Comparison of ENCODE assay signal across 8 cellular contexts in the genomic region with DNA sequence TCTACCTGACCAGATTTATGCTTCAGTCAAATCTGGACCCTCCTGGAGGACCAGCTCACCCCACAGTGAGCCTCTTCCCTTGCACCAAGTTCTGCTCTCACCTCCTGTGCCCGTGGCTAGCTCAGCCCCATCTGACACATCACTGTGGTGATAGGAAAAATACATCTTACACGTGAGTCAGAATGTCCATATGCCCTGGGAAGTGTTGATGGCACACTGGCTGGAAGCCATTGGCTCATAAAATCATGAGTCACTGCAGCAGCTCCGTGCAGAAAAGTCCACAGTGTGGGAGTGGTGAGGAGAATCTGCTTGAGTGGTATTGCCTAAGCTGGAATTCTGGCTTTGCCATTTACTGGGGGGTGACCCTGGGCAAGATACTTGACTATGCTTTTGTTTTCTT. TPM values are rescaled to one million over a fixed set of nuclear protein-coding genes. Genes with fewer than 3 reads are reported as not detected.
DNase-seq lines count a peak whose midpoint lies in the region; ATAC-seq, FAIRE-seq and TF ChIP-seq lines count a peak whose summit lies in the region.

No MANE protein-coding gene starts in this region.

- no peak overlapping the region for H3K4me3 Mint-ChIP-seq in activated CD4-positive, alpha-beta memory T cell treated with anti-CD3 and anti-CD28 coated beads for 36 hours
- no peak overlapping the region for H3K4me3 Mint-ChIP-seq in activated CD4-positive, alpha-beta memory T cell treated with anti-CD3 and anti-CD28 coated beads, Interleukin-2, amount 10 ng/mL, durations not matched to agents 7 days and 5 days

- FAIRE-seq in D721Med (lab: Jason Lieb, UNC), result no peak

- H4K20me1 ChIP-seq in SK-N-SH (ENCODE audit: insufficient read depth), result no peaks in the 10 kb centered on the region

- WGBS in SK-N-SH (ENCODE audit: low lambda C conversion rate), result 0% methylated on average over 3 of the region's 3 CpGs

- TF ChIP-seq RAD21 in SK-N-SH (IDR thresholded peaks at IDR 0.05; ENCODE audit: low read length), result no peak

- H3K4me1 Mint-ChIP-seq in activated CD4-positive, alpha-beta memory T cell treated with anti-CD3 and anti-CD28 coated beads for 36 hours (ENCODE audit: low read depth), result peaks cover 26% of the 10 kb centered on the region
- H3K4me1 Mint-ChIP-seq in activated CD4-positive, alpha-beta memory T cell treated with anti-CD3 and anti-CD28 coated beads, Interleukin-2, amount 10 ng/mL, durations not matched to agents 7 days and 5 days, result peaks cover 13% of the 10 kb centered on the region

- CTCF ChIA-PET in activated CD4-positive, alpha-beta memory T cell treated with anti-CD3 and anti-CD28 coated beads for 36 hours (lab: Charles Lee), result interaction anchor here (1.6 kb wide), 1 partner anchor 27 kb away, joined by 4 read pairs; no protein-coding TSS in a partner anchor
- CTCF ChIA-PET in activated CD4-positive, alpha-beta memory T cell treated with anti-CD3 and anti-CD28 coated beads, Interleukin-2, amount 10 ng/mL, durations not matched to agents 7 days and 5 days (lab: Charles Lee), result interaction anchor here (0.5 kb wide), 1 partner anchor 10 kb away, joined by 3 read pairs; no protein-coding TSS in a partner anchor
- CTCF ChIA-PET in SK-N-SH (lab: Yijun Ruan, JAX), result interaction anchor here (0.6 to 1.7 kb wide), 4 partner anchors 13 to 231 kb away, joined by 3 to 8 read pairs (median 4); no protein-coding TSS in a partner anchor

- TF ChIP-seq CTCF in SK-N-SH (IDR thresholded peaks at IDR 0.05), result no peak
- TF ChIP-seq CTCF in epithelial cell of esophagus (IDR thresholded peaks at IDR 0.05; ENCODE audit: insufficient read depth, low read depth, low read length, missing control alignments), result no peak
- TF ChIP-seq CTCF in D721Med (IDR thresholded peaks at IDR 0.05; ENCODE audit: insufficient read depth, missing control alignments), result no peak

- H3F3A ChIP-seq in SK-N-SH (replicated peaks; ENCODE audit: insufficient read depth), result peaks cover 12% of the 10 kb centered on the region

- TF ChIP-seq EP300 in SK-N-SH (IDR thresholded peaks at IDR 0.05; ENCODE audit: borderline replicate concordance in 1 of 2, low read depth in 1 of 2, low read length in 1 of 2), result peak in 1 of 2 experiments; percentile 85; a peak in 2 of 4 replicates

- H3K4me1 ChIP-seq in SK-N-SH (ENCODE audit: control insufficient read depth in 1 of 2, insufficient read depth in 2 of 2, low read depth in 1 of 2, low read length in 1 of 2), result peaks cover 4 to 15% of the 10 kb centered on the region in 2 experiments

- H3K4me2 ChIP-seq in SK-N-SH, result peak overlapping the region; percentile 14; the same call in 1 of the 2 replicates

- no peaks in the 10 kb centered on the region for H3K79me2 ChIP-seq in SK-N-SH (ENCODE audit: insufficient read depth)

- no peaks in the 10 kb centered on the region for H3K36me3 ChIP-seq in SK-N-SH (replicated peaks in 1 of 2; ENCODE audit: control insufficient read depth in 1 of 2, insufficient read depth in 2 of 2, low read length in 1 of 2)

- no peak overlapping the region for H3K27ac Mint-ChIP-seq in activated CD4-positive, alpha-beta memory T cell treated with anti-CD3 and anti-CD28 coated beads for 36 hours
- no peak overlapping the region for H3K27ac Mint-ChIP-seq in activated CD4-positive, alpha-beta memory T cell treated with anti-CD3 and anti-CD28 coated beads, Interleukin-2, amount 10 ng/mL, durations not matched to agents 7 days and 5 days

- DNase-seq in activated CD4-positive, alpha-beta memory T cell treated with anti-CD3 and anti-CD28 coated beads for 36 hours, result peak; percentile 61
- no peak for DNase-seq in activated CD4-positive, alpha-beta memory T cell treated with anti-CD3 and anti-CD28 coated beads, Interleukin-2, amount 10 ng/mL, durations not matched to agents 7 days and 5 days
- DNase-seq in SK-N-SH, result no peak
- DNase-seq in epithelial cell of esophagus (ENCODE audit: low read depth), result peak; percentile 99
- DNase-seq in pulmonary artery endothelial cell (ENCODE audit: low read depth, low spot score), result peak; percentile 91
- DNase-seq in D721Med (ENCODE audit: insufficient read length, low spot score), result no peak

- no peaks in the 10 kb centered on the region for H3K27me3 ChIP-seq in SK-N-SH (ENCODE audit: insufficient read depth)

- POLR2A ChIA-PET in activated CD4-positive, alpha-beta memory T cell treated with anti-CD3 and anti-CD28 coated beads for 36 hours (lab: Charles Lee), result no interaction called here
- POLR2A ChIA-PET in activated CD4-positive, alpha-beta memory T cell treated with anti-CD3 and anti-CD28 coated beads, Interleukin-2, amount 10 ng/mL, durations not matched to agents 7 days and 5 days (lab: Charles Lee), result no interaction called here
- POLR2A ChIA-PET in SK-N-SH (lab: Yijun Ruan, JAX), result no interaction called here

- H3K27ac ChIP-seq in SK-N-SH (ENCODE audit: low read depth in 2 of 2, low read length in 1 of 2), result peak overlapping the region in 1 of 2 experiments; percentile 47; a peak in 2 of 4 replicates

- TF ChIP-seq POLR2A in GM18505 (IDR thresholded peaks at IDR 0.05; ENCODE audit: borderline replicate concordance, extremely low read depth, insufficient read depth, insufficient read length), result no peak

- H3K9me3 Mint-ChIP-seq in activated CD4-positive, alpha-beta memory T cell treated with anti-CD3 and anti-CD28 coated beads for 36 hours, result peaks cover 2% of the 10 kb centered on the region
- peaks cover 2% of the 10 kb centered on the region for H3K9me3 Mint-ChIP-seq in activated CD4-positive, alpha-beta memory T cell treated with anti-CD3 and anti-CD28 coated beads, Interleukin-2, amount 10 ng/mL, durations not matched to agents 7 days and 5 days

- no peaks in the 10 kb centered on the region for H3K9me2 ChIP-seq in SK-N-SH

- H3K27me3 Mint-ChIP-seq in activated CD4-positive, alpha-beta memory T cell treated with anti-CD3 and anti-CD28 coated beads for 36 hours, result peaks cover 4% of the 10 kb centered on the region
- H3K27me3 Mint-ChIP-seq in activated CD4-positive, alpha-beta memory T cell treated with anti-CD3 and anti-CD28 coated beads, Interleukin-2, amount 10 ng/mL, durations not matched to agents 7 days and 5 days, result peaks cover 2% of the 10 kb centered on the region

- peaks cover 4% of the 10 kb centered on the region for H3K36me3 Mint-ChIP-seq in activated CD4-positive, alpha-beta memory T cell treated with anti-CD3 and anti-CD28 coated beads for 36 hours
- no peaks in the 10 kb centered on the region for H3K36me3 Mint-ChIP-seq in activated CD4-positive, alpha-beta memory T cell treated with anti-CD3 and anti-CD28 coated beads, Interleukin-2, amount 10 ng/mL, durations not matched to agents 7 days and 5 days (ENCODE audit: low read depth)

- intact Hi-C loops in activated CD4-positive, alpha-beta memory T cell treated with anti-CD3 and anti-CD28 coated beads for 36 hours (cut with micrococcal nuclease), result loop anchor here (10.0 kb wide), 1 partner anchor 228 kb away; no protein-coding TSS in a partner anchor

- H3K4me3 ChIP-seq in SK-N-SH (ENCODE audit: low read depth in 2 of 2, low read length in 1 of 2) (no peak overlapping the region), epithelial cell of esophagus (ENCODE audit: low read length) (no peak overlapping the region)

- no peaks in the 10 kb centered on the region for H3K9me3 ChIP-seq in SK-N-SH

- ATAC-seq in GM21360 (IDR thresholded peaks at IDR 0.05; ENCODE audit: unreplicated experiment), result no peak
- ATAC-seq in GM18505 (IDR thresholded peaks at IDR 0.05; ENCODE audit: unreplicated experiment), result no peak

- H3K9ac ChIP-seq in SK-N-SH, result no peak overlapping the region

- H2AFZ ChIP-seq in SK-N-SH (ENCODE audit: low read depth), result no peak overlapping the region

TF ChIP-seq in SK-N-SH, 30 proteins besides CTCF, POLR2A, EP300 and RAD21 (continues in another document):
- TF ChIP-seq MEF2A (IDR thresholded peaks at IDR 0.05; ENCODE audit: borderline replicate concordance, low read depth) (no peak; the same call in 1 of the 2 replicates), TEAD4 (IDR thresholded peaks at IDR 0.05; ENCODE audit: borderline replicate concordance, insufficient read depth) (0 out of 2 replicates have a peak, but pooled peaks have one; percentile 51), GATA2 (CRISPR knock-in tag; IDR thresholded peaks at IDR 0.05) (no peak), FOXJ3 (CRISPR knock-in tag; IDR thresholded peaks at IDR 0.05) (no peak)
- TF ChIP-seq, protein P1, sequence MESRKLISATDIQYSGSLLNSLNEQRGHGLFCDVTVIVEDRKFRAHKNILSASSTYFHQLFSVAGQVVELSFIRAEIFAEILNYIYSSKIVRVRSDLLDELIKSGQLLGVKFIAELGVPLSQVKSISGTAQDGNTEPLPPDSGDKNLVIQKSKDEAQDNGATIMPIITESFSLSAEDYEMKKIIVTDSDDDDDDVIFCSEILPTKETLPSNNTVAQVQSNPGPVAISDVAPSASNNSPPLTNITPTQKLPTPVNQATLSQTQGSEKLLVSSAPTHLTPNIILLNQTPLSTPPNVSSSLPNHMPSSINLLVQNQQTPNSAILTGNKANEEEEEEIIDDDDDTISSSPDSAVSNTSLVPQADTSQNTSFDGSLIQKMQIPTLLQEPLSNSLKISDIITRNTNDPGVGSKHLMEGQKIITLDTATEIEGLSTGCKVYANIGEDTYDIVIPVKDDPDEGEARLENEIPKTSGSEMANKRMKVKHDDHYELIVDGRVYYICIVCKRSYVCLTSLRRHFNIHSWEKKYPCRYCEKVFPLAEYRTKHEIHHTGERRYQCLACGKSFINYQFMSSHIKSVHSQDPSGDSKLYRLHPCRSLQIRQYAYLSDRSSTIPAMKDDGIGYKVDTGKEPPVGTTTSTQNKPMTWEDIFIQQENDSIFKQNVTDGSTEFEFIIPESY (IDR thresholded peaks at IDR 0.05; ENCODE audit: borderline replicate concordance, low read depth), result peak; percentile 70; the same call in 1 of the 2 replicates
- TF ChIP-seq, protein P2, sequence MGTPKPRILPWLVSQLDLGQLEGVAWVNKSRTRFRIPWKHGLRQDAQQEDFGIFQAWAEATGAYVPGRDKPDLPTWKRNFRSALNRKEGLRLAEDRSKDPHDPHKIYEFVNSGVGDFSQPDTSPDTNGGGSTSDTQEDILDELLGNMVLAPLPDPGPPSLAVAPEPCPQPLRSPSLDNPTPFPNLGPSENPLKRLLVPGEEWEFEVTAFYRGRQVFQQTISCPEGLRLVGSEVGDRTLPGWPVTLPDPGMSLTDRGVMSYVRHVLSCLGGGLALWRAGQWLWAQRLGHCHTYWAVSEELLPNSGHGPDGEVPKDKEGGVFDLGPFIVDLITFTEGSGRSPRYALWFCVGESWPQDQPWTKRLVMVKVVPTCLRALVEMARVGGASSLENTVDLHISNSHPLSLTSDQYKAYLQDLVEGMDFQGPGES (IDR thresholded peaks at IDR 0.05; ENCODE audit: low read depth, low read length), result no peak

RNA-seq across cellular contexts. Expression of a gene that starts 42.6 kb away (rescaled TPM):
- under 1 TPM in 1 of 2 experiments, not detected in 1; 0.21 TPM for total RNA-seq in activated CD4-positive, alpha-beta memory T cell treated with anti-CD3 and anti-CD28 coated beads for 36 hours
- total RNA-seq in activated CD4-positive, alpha-beta memory T cell treated with anti-CD3 and anti-CD28 coated beads, Interleukin-2, amount 10 ng/mL, durations not matched to agents 7 days and 5 days, result under 1 TPM; 0.23 to 0.40 TPM
- 0.30 and 1.2 TPM in 2 replicates for polyA plus RNA-seq in SK-N-SH (2012; rRNA removed)
- 1.0 and 1.1 TPM in 2 replicates for polyA plus RNA-seq in SK-N-SH (2012; cell fraction: cytosol; rRNA removed)
- 1.2 and 2.2 TPM in 2 replicates for polyA plus RNA-seq in SK-N-SH (2012; cell fraction: nucleus; rRNA removed)
- 5.3 and 6.1 TPM in 2 replicates for total RNA-seq in pulmonary artery endothelial cell

Comparison
In these comparisons a context has a peak if more than half of its experiments do, and no peak if none do; other contexts are left out.
1. DNase-seq: peak in activated CD4-positive, alpha-beta memory T cell treated with anti-CD3 and anti-CD28 coated beads for 36 hours (single experiment), epithelial cell of esophagus (single experiment) and pulmonary artery endothelial cell (single experiment); none in activated CD4-positive, alpha-beta memory T cell treated with anti-CD3 and anti-CD28 coated beads, Interleukin-2, amount 10 ng/mL, durations not matched to agents 7 days and 5 days (single experiment), SK-N-SH (single experiment) and D721Med (single experiment).